Comparison of ENCODE assay signal across 9 cellular contexts in genomic region chr19:46783670-46784069, GRCh38. TPM values are rescaled to one million over a fixed set of nuclear protein-coding genes. Genes with fewer than 3 reads are reported as not detected.
DNase-seq lines count a peak whose midpoint lies in the region; ATAC-seq and TF ChIP-seq lines count a peak whose summit lies in the region.
"Had no signal": no experiment of that assay in that cellular context is flagged by ENCODE, and none has a peak within 500 bp of the region (broad histone marks: within the 10 kb centered on the region; RNA-seq: fewer than 3 reads in every experiment).

No MANE protein-coding gene starts in this region.

- CTCF ChIA-PET in activated CD8-positive, alpha-beta memory T cell treated with anti-CD3 and anti-CD28 coated beads, Interleukin-2, amount 10 ng/mL, durations not matched to agents 7 days and 5 days (lab: Charles Lee) = interaction anchor here (0.7 to 7.3 kb wide), 11 partner anchors 15 to 202 kb away, joined by 3 to 77 read pairs (median 11); no protein-coding TSS in a partner anchor

- H3K4me3 Mint-ChIP-seq in activated CD8-positive, alpha-beta memory T cell treated with anti-CD3 and anti-CD28 coated beads, Interleukin-2, amount 10 ng/mL, durations not matched to agents 7 days and 5 days = peak overlapping the region; percentile 90
- H3K4me3 Mint-ChIP-seq in endodermal cell = peak overlapping the region; percentile 85

- no peak overlapping the region for H3K9ac ChIP-seq in endodermal cell (ENCODE audit: extremely low read depth, low read length, poor library complexity, severe bottlenecking)

- H3K36me3 ChIP-seq in endodermal cell (ENCODE audit: control insufficient read depth, insufficient read depth, low read length) = peaks cover 21% of the 10 kb centered on the region
- H3K36me3 ChIP-seq in suprapubic skin = peaks cover 38% of the 10 kb centered on the region

- H3K4me1 Mint-ChIP-seq in activated CD8-positive, alpha-beta memory T cell treated with anti-CD3 and anti-CD28 coated beads, Interleukin-2, amount 10 ng/mL, durations not matched to agents 7 days and 5 days = peaks cover 50% of the 10 kb centered on the region
- H3K4me1 Mint-ChIP-seq in endodermal cell = peaks cover 23% of the 10 kb centered on the region

- no peak for TF ChIP-seq POLR2A in suprapubic skin (IDR thresholded peaks at IDR 0.05)

- WGBS in endodermal cell (ENCODE audit: insufficient coverage in 1 of 2, insufficient read length in 1 of 2), 2 experiments = 93 to 100% methylated on average over 2 of the region's 2 CpGs
- WGBS in suprapubic skin = 30% methylated on average over 2 of the region's 2 CpGs

- TF ChIP-seq EP300 in suprapubic skin (IDR thresholded peaks at IDR 0.05) = no peak

- DNase-seq in activated CD8-positive, alpha-beta memory T cell treated with anti-CD3 and anti-CD28 coated beads, Interleukin-2, amount 10 ng/mL, durations not matched to agents 7 days and 5 days = no peak
- DNase-seq in activated CD8-positive, alpha-beta memory T cell treated with anti-CD3 and anti-CD28 coated beads for 24 hours = no peak
- DNase-seq in NCI-H69 (lab: John Stamatoyannopoulos, UW) = peak; percentile 58
- DNase-seq in endodermal cell = no peak
- no peak for DNase-seq in suprapubic skin (ENCODE audit: low spot score in 2 of 2)
- DNase-seq in left lobe of liver (ENCODE audit: low spot score) = no peak
- DNase-seq in GM03348 (ENCODE audit: low spot score) = no peak
- DNase-seq: heart left ventricle had no signal

- H3K9me3 Mint-ChIP-seq in activated CD8-positive, alpha-beta memory T cell treated with anti-CD3 and anti-CD28 coated beads, Interleukin-2, amount 10 ng/mL, durations not matched to agents 7 days and 5 days (ENCODE audit: low read depth) = no peaks in the 10 kb centered on the region
- no peaks in the 10 kb centered on the region for H3K9me3 Mint-ChIP-seq in endodermal cell

- TF ChIP-seq CTCF in endodermal cell (conservative IDR thresholded peaks at IDR 0.05) = no peak
- no peak for TF ChIP-seq CTCF in suprapubic skin (IDR thresholded peaks at IDR 0.05)

- no peak for ATAC-seq in activated CD8-positive, alpha-beta memory T cell treated with anti-CD3 and anti-CD28 coated beads, Interleukin-2, amount 10 ng/mL, durations not matched to agents 7 days and 5 days
- ATAC-seq in GM18867 (IDR thresholded peaks at IDR 0.05; ENCODE audit: unreplicated experiment) (no peak), left lobe of liver (no peak)
- ATAC-seq: heart left ventricle had no signal

- no peaks in the 10 kb centered on the region for H3K27me3 Mint-ChIP-seq in activated CD8-positive, alpha-beta memory T cell treated with anti-CD3 and anti-CD28 coated beads, Interleukin-2, amount 10 ng/mL, durations not matched to agents 7 days and 5 days
- H3K27me3 Mint-ChIP-seq in endodermal cell (ENCODE audit: insufficient read depth) = peaks cover 11% of the 10 kb centered on the region

- no peaks in the 10 kb centered on the region for H3K9me3 ChIP-seq in endodermal cell (ENCODE audit: control insufficient read depth, low read length)
- no peaks in the 10 kb centered on the region for H3K9me3 ChIP-seq in suprapubic skin
- H3K9me3 ChIP-seq: heart left ventricle had no signal

- H3K4me1 ChIP-seq in endodermal cell (ENCODE audit: control insufficient read depth, insufficient read depth, low read length) (peaks cover 2% of the 10 kb centered on the region), suprapubic skin (peaks cover 65% of the 10 kb centered on the region)

- peaks cover 66% of the 10 kb centered on the region for H3K36me3 Mint-ChIP-seq in activated CD8-positive, alpha-beta memory T cell treated with anti-CD3 and anti-CD28 coated beads, Interleukin-2, amount 10 ng/mL, durations not matched to agents 7 days and 5 days
- H3K36me3 Mint-ChIP-seq in endodermal cell (ENCODE audit: low read depth) = peaks cover 44% of the 10 kb centered on the region

- H3K27me3 ChIP-seq in endodermal cell (ENCODE audit: control insufficient read depth, insufficient read depth, low read length, poor library complexity, severe bottlenecking) = no peaks in the 10 kb centered on the region
- H3K27me3 ChIP-seq in suprapubic skin = no peaks in the 10 kb centered on the region

- H3K27ac Mint-ChIP-seq in activated CD8-positive, alpha-beta memory T cell treated with anti-CD3 and anti-CD28 coated beads, Interleukin-2, amount 10 ng/mL, durations not matched to agents 7 days and 5 days = peak overlapping the region; percentile 97
- peak overlapping the region; percentile 48 for H3K27ac Mint-ChIP-seq in endodermal cell

- no peak overlapping the region for H3K27ac ChIP-seq in endodermal cell (ENCODE audit: low read depth, low read length)
- H3K27ac ChIP-seq in suprapubic skin = no peak overlapping the region

- H3K4me3 ChIP-seq in endodermal cell (ENCODE audit: low read length) = peak overlapping the region; percentile 93
- peak overlapping the region; percentile 95 for H3K4me3 ChIP-seq in suprapubic skin

RNA-seq across cellular contexts. Expression of gene SLC1A5, which starts 4.7 kb away (rescaled TPM):
- total RNA-seq in activated CD8-positive, alpha-beta memory T cell treated with anti-CD3 and anti-CD28 coated beads, Interleukin-2, amount 10 ng/mL, durations not matched to agents 7 days and 5 days = 100 to 1,000 TPM; 196 to 259 TPM
- total RNA-seq in endodermal cell = 10 to 100 TPM; 77.6 to 78.1 TPM
- 81.2 TPM for polyA plus RNA-seq in endodermal cell (2013, experiment 1 of 2)
- polyA plus RNA-seq in endodermal cell (2013, experiment 2 of 2) = 60.6 TPM
- 100 to 1,000 TPM in 3 of 4 donors, 10 to 100 TPM in 1; 79.4 to 191 (median 131) TPM for total RNA-seq in suprapubic skin
- 3.8 TPM for total RNA-seq in left lobe of liver

RNA-seq across cellular contexts. Expression of gene STRN4, which starts 37.4 kb away (rescaled TPM):
- 10 to 100 TPM; 93.0 to 95.8 TPM for total RNA-seq in activated CD8-positive, alpha-beta memory T cell treated with anti-CD3 and anti-CD28 coated beads, Interleukin-2, amount 10 ng/mL, durations not matched to agents 7 days and 5 days
- total RNA-seq in endodermal cell (100 to 1,000 TPM; 142 to 155 TPM), suprapubic skin (10 to 100 TPM; 73.2 to 87.6 (median 81.1) TPM), left lobe of liver (24.1 TPM)
- polyA plus RNA-seq in endodermal cell (2013, experiment 1 of 2) = 94.4 TPM
- polyA plus RNA-seq in endodermal cell (2013, experiment 2 of 2) = 83.3 TPM

RNA-seq across cellular contexts. Expression of gene FKRP, which starts 37.8 kb away (rescaled TPM):
- 10 to 100 TPM; 16.3 to 17.7 TPM for total RNA-seq in activated CD8-positive, alpha-beta memory T cell treated with anti-CD3 and anti-CD28 coated beads, Interleukin-2, amount 10 ng/mL, durations not matched to agents 7 days and 5 days
- 10 to 100 TPM; 19.8 to 33.7 TPM for total RNA-seq in endodermal cell
- 28.9 TPM for polyA plus RNA-seq in endodermal cell (2013, experiment 1 of 2)
- 25.7 TPM for polyA plus RNA-seq in endodermal cell (2013, experiment 2 of 2)
- total RNA-seq in suprapubic skin = 10 to 100 TPM in 1 of 4 donors, 1 to 10 TPM in 3; 7.1 to 15.2 (median 7.8) TPM
- 6.6 TPM for total RNA-seq in left lobe of liver

Comparison
In these comparisons a context has a peak if more than half of its experiments do, and no peak if none do; other contexts are left out.
1. RNA of gene SLC1A5, which starts 4.7 kb away (total RNA-seq): 196 to 259 TPM in activated CD8-positive, alpha-beta memory T cell treated with anti-CD3 and anti-CD28 coated beads, Interleukin-2, amount 10 ng/mL, durations not matched to agents 7 days and 5 days, 79.4 to 191 TPM in suprapubic skin and 77.6 to 78.1 TPM in endodermal cell; 3.8 TPM in left lobe of liver (single experiment); every median in the first group is over 10 times any median in the second.